Comparison of ENCODE assay signal across 8 cellular contexts in the genomic region with DNA sequence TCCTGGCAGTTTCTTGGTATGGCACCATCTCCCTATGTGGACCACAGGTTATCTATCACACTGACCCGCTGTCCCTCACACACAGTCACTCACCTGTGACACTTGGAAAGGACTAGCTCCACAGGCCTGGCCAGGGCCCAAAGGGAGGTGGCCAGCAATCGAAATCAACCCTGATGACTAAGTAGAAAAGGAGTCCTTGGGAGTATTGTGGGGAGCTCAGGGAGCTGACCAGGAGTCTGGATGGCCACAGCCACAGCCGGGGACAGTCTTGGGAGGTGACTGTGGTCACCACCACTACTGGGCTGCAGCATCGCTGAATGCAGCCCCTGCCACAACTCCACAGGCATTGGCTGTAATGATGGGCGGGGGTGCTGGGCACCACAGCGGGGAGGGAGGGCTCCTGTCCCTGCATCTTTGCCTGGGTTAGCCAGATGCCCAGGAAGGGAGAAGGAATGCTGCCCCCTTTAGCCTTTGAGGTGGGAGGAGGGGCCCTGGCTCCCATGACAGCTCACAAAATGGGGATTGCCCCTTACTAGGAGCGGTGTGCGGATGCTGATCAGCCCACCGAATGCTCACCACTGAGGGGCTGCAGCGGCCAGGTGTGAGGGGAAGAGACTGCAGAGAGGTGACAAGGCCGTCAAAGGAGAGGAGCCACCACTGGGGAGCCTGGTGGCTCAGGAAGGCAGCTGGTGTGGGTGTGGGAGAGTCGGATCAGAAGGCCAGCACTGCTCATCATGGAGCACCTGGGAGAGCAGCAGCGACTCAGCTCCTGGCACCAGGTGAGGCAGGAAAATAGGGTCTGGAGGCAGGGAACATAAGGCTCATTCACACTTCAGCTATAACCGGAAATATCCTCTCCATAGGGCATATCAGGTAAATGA.
DNase-seq lines count a peak whose midpoint lies in the region; ATAC-seq, FAIRE-seq and TF ChIP-seq lines count a peak whose summit lies in the region.

No MANE protein-coding gene starts in this region.

- peak overlapping the region; percentile 96 for H3K27ac ChIP-seq in C4-2B
- H3K27ac ChIP-seq in astrocyte (ENCODE audit: low read depth, low read length) = no peak overlapping the region

- no peaks in the 10 kb centered on the region for H3K36me3 ChIP-seq in H7 (replicated peaks; ENCODE audit: control insufficient read depth, insufficient read depth, low read length)
- no peaks in the 10 kb centered on the region for H3K36me3 ChIP-seq in astrocyte (ENCODE audit: insufficient read depth, low read length)

- no peaks in the 10 kb centered on the region for H3K9me3 Mint-ChIP-seq in astrocyte (ENCODE audit: unreplicated experiment)

- TF ChIP-seq POLR2A in GM12892 (IDR thresholded peaks at IDR 0.05; ENCODE audit: low read depth, low read length) = no peak

- H3K27me3 Mint-ChIP-seq in astrocyte (ENCODE audit: low read depth, unreplicated experiment) = peaks cover 20% of the 10 kb centered on the region

- H3K27ac Mint-ChIP-seq in astrocyte (ENCODE audit: unreplicated experiment) = peak overlapping the region; percentile 41

- H3K9ac ChIP-seq in astrocyte (ENCODE audit: low read length) = no peak overlapping the region

- FAIRE-seq in astrocyte (lab: Jason Lieb, UNC) = no peak
- FAIRE-seq in GM12892 (lab: Jason Lieb, UNC) = no peak

- no peaks in the 10 kb centered on the region for H3K36me3 Mint-ChIP-seq in astrocyte (ENCODE audit: low read depth, unreplicated experiment)

- no peaks in the 10 kb centered on the region for H3K79me2 ChIP-seq in astrocyte (ENCODE audit: insufficient read depth, low read length)

- no peaks in the 10 kb centered on the region for H4K20me1 ChIP-seq in astrocyte (ENCODE audit: insufficient read depth, low read length)

- H3K4me2 ChIP-seq in astrocyte (ENCODE audit: low read length) = no peak overlapping the region

- H2AFZ ChIP-seq in astrocyte (ENCODE audit: low read depth, low read length) = no peak overlapping the region

- H3K27me3 ChIP-seq in H7 (ENCODE audit: control insufficient read depth, insufficient read depth, low read length) (peaks cover 11% of the 10 kb centered on the region), astrocyte (ENCODE audit: insufficient read depth, low read length) (no peaks in the 10 kb centered on the region)

- peaks cover 13% of the 10 kb centered on the region for H3K4me1 ChIP-seq in astrocyte (ENCODE audit: insufficient read depth, low read length)

- peak overlapping the region; percentile 70 for H3K4me3 Mint-ChIP-seq in astrocyte (ENCODE audit: unreplicated experiment)

- H3K4me1 Mint-ChIP-seq in astrocyte (ENCODE audit: low read depth, unreplicated experiment) = peaks cover 14% of the 10 kb centered on the region

- no peak for TF ChIP-seq CTCF in C4-2B (conservative IDR thresholded peaks at IDR 0.05)
- no peak for TF ChIP-seq CTCF in astrocyte (IDR thresholded peaks at IDR 0.05; ENCODE audit: insufficient read depth, low read depth, low read length)

- ATAC-seq in GM19397 (IDR thresholded peaks at IDR 0.05; ENCODE audit: unreplicated experiment) = no peak
- no peak for ATAC-seq in HG03159 (IDR thresholded peaks at IDR 0.05; ENCODE audit: unreplicated experiment)

- peak; percentile 53 for DNase-seq in H7
- DNase-seq in astrocyte (ENCODE audit: low read depth) = no peak
- peak; percentile 87 for DNase-seq in myocyte (ENCODE audit: low read depth)
- no peak for DNase-seq in HuH-7 (ENCODE audit: low spot score)
- DNase-seq in GM12892 (ENCODE audit: insufficient read length) = no peak

- no peaks in the 10 kb centered on the region for H3K9me3 ChIP-seq in astrocyte (ENCODE audit: insufficient read depth, low read depth, low read length)

- H3K4me3 ChIP-seq in H7 (ENCODE audit: insufficient read depth, low read depth, low read length) = no peak overlapping the region
- H3K4me3 ChIP-seq in astrocyte (ENCODE audit: insufficient read depth, low read depth, low read length) = no peak overlapping the region

Comparison
In these comparisons a context has a peak if more than half of its experiments do, and no peak if none do; other contexts are left out.
1. DNase-seq: peak in H7 (single experiment) and myocyte (single experiment); none in astrocyte (single experiment), HuH-7 (single experiment) and GM12892 (single experiment).